In genomic region chr5:147391781-147392180, GRCh38 we compare ENCODE assay signal across 9 cellular contexts.
DNase-seq lines count a peak whose midpoint lies in the region; ATAC-seq, FAIRE-seq and TF ChIP-seq lines count a peak whose summit lies in the region.
"Had no signal": no experiment of that assay in that cellular context is flagged by ENCODE, and none has a peak within 500 bp of the region (broad histone marks: within the 10 kb centered on the region; RNA-seq: fewer than 3 reads in every experiment).

No MANE protein-coding gene starts in this region.

- TF ChIP-seq POLR2A in A549 (IDR thresholded peaks at IDR 0.05; ENCODE audit: low read length) = no peak
- no peak for TF ChIP-seq POLR2A in GM18505 (IDR thresholded peaks at IDR 0.05; ENCODE audit: borderline replicate concordance, extremely low read depth, insufficient read depth, insufficient read length)

- ATAC-seq in A549 = peak; percentile 95 to 98
- peak; percentile 95 for ATAC-seq in GM18505 (IDR thresholded peaks at IDR 0.05; ENCODE audit: unreplicated experiment)
- ATAC-seq in HG02852 (IDR thresholded peaks at IDR 0.05; ENCODE audit: unreplicated experiment) = peak; percentile 89
- peak; percentile 43 for ATAC-seq in lung (ENCODE audit: insufficient read depth, low FRiP score)

- H3K4me1 ChIP-seq in A549 (no peaks in the 10 kb centered on the region), lung (ENCODE audit: control insufficient read depth in 2 of 2, insufficient read depth in 2 of 2, low read length in 2 of 2) (peaks cover 0 to 3% of the 10 kb centered on the region in 2 donors)
- H3K4me1 ChIP-seq: HAP-1 had no signal

- DNase-seq in A549 (ENCODE audit: low read depth in 1 of 2, low spot score in 1 of 2) (peak; percentile 48 to 56), MV-4-11 (lab: John Stamatoyannopoulos, UW) (peak; percentile 74), cerebellum (ENCODE audit: low spot score) (peak; percentile 15), lung (ENCODE audit: low spot score) (no peak), NCI-H524 treated with DMSO at 0.1 percent for 48 hours (lab: John Stamatoyannopoulos, UW) (no peak)
- DNase-seq in activated naive CD4-positive, alpha-beta T cell treated with Interleukin-2 at 50 U/mL for 16 hours = no peak

- FAIRE-seq in A549 (lab: Jason Lieb, UNC) = no peak

- no peak overlapping the region for H3K27ac ChIP-seq in A549
- H3K27ac ChIP-seq in lung (ENCODE audit: low read depth in 1 of 2, low read length in 1 of 2) = no peak overlapping the region

- peak; percentile 38 to 55; a peak in 4 of 5 replicates for TF ChIP-seq RAD21 in A549 (conservative IDR thresholded peaks at IDR 0.05 in 1 of 2, IDR thresholded peaks at IDR 0.05 in 1 of 2)

- POLR2A ChIA-PET in A549 (lab: Yijun Ruan, JAX) = no interaction called here

- TF ChIP-seq EP300 in A549 (IDR thresholded peaks at IDR 0.05) = no peak

- CTCF ChIA-PET in A549 (lab: Yijun Ruan, JAX) = interaction anchor here (0.7 to 3.6 kb wide), 14 partner anchors 11 to 186 kb away, joined by 3 to 19 read pairs (median 6); no protein-coding TSS in a partner anchor

- H3K27me3 ChIP-seq in lung (ENCODE audit: control insufficient read depth, insufficient read depth) = no peaks in the 10 kb centered on the region

- H3K9me3 ChIP-seq in A549 (no peaks in the 10 kb centered on the region), lung (ENCODE audit: control insufficient read depth in 2 of 2, insufficient read depth in 1 of 2, low read length in 1 of 2) (no peaks in the 10 kb centered on the region)
- H3K9me3 ChIP-seq: HAP-1 had no signal

- TF ChIP-seq CTCF in A549 (IDR thresholded peaks at IDR 0.05) = peak; percentile 33; the same call in 2 of the 3 replicates
- TF ChIP-seq CTCF in lung (IDR thresholded peaks at IDR 0.05; ENCODE audit: control extremely low read depth, extremely low read depth) = no peak

- WGBS in A549 (ENCODE audit: missing lambda C conversion rate) = 35% methylated on average over 5 of the region's 5 CpGs
- WGBS in lung, 2 donors = 74 to 75% methylated on average over 5 of the region's 5 CpGs

- peaks cover 0 to 7% of the 10 kb centered on the region in 2 donors for H3K36me3 ChIP-seq in lung (ENCODE audit: control insufficient read depth in 2 of 2, insufficient read depth in 2 of 2, low read length in 2 of 2)
- H3K36me3 ChIP-seq: HAP-1 had no signal

- H3K4me3 ChIP-seq in A549 (no peak overlapping the region), lung (no peak overlapping the region)
- H3K4me3 ChIP-seq: HAP-1 had no signal

- no peak overlapping the region for H3K4me2 ChIP-seq in A549

TF ChIP-seq in A549, 52 proteins besides CTCF, POLR2A, EP300 and RAD21:
- no peak for TF ChIP-seq MAX (IDR thresholded peaks at IDR 0.05)
- TF ChIP-seq PHF8 (IDR thresholded peaks at IDR 0.05; ENCODE audit: borderline replicate concordance, low read depth) = no peak
- TF ChIP-seq FOSL2 (IDR thresholded peaks at IDR 0.05) = no peak
- TF ChIP-seq FOSL2 (CRISPR knock-in tag; IDR thresholded peaks at IDR 0.05) = 0 out of 2 replicates have a peak, but pooled peaks have one; percentile 35
- TF ChIP-seq HES2 (IDR thresholded peaks at IDR 0.05) = no peak
- no peak for TF ChIP-seq HOXA7 (CRISPR knock-in tag; IDR thresholded peaks at IDR 0.05)
- TF ChIP-seq SMC3 (IDR thresholded peaks at IDR 0.05) = 0 out of 3 replicates have a peak, but pooled peaks have one; percentile 34

Comparison
In these comparisons a context has a peak if more than half of its experiments do, and no peak if none do; other contexts are left out.
1. ATAC-seq: peak in every context shown above with its lines; median percentile 96 in A549; 95 in GM18505; 89 in HG02852; 43 in lung.
2. DNase-seq: peak in A549 (2 of 2), MV-4-11 (single experiment) and cerebellum (single experiment); none in lung (single experiment), NCI-H524 treated with DMSO at 0.1 percent for 48 hours (single experiment) and activated naive CD4-positive, alpha-beta T cell treated with Interleukin-2 at 50 U/mL for 16 hours (single experiment).